In genomic region chr18:74316257-74317180, GRCh38 we compare ENCODE assay signal across 1 cellular context.
A peak's percentile ranks its signal among the peaks of the same experiment; 100 is the strongest.
TF ChIP-seq lines count a peak whose summit lies in the region.

No MANE protein-coding gene starts in this region.

TF ChIP-seq in HepG2, 621 proteins besides CTCF, POLR2A, EP300 and RAD21 (continued from another document and continues in another):
- TF ChIP-seq ETS1 (CRISPR knock-in tag; IDR thresholded peaks at IDR 0.05) (no peak), ZNF143 (CRISPR knock-in tag; IDR thresholded peaks at IDR 0.05) (0 out of 2 replicates have a peak, but pooled peaks have one; percentile 21), ZNF550 (CRISPR knock-in tag; IDR thresholded peaks at IDR 0.05; ENCODE audit: borderline replicate concordance) (no peak), TOPORS (CRISPR knock-in tag; IDR thresholded peaks at IDR 0.05) (no peak), ZNF703 (CRISPR knock-in tag; IDR thresholded peaks at IDR 0.05; ENCODE audit: borderline replicate concordance) (no peak), ZBTB21 (CRISPR knock-in tag; IDR thresholded peaks at IDR 0.05) (no peak), USF2 (IDR thresholded peaks at IDR 0.05; ENCODE audit: low read depth, low read length) (no peak), USF2 (CRISPR knock-in tag; IDR thresholded peaks at IDR 0.05; ENCODE audit: borderline replicate concordance) (no peak), HDAC6 (IDR thresholded peaks at IDR 0.05; ENCODE audit: low read depth, low read length) (no peak), HNF4G (IDR thresholded peaks at IDR 0.05; ENCODE audit: borderline replicate concordance, low read depth, low read length) (peak; percentile 85), HNF4G (CRISPR knock-in tag; IDR thresholded peaks at IDR 0.05; ENCODE audit: borderline replicate concordance, low read depth) (no peak), KDM5A (IDR thresholded peaks at IDR 0.05; ENCODE audit: borderline replicate concordance, low read length) (no peak), PTBP1 (IDR thresholded peaks at IDR 0.05; ENCODE audit: low read depth, low read length, poor library complexity, severe bottlenecking) (no peak), EZH2 (conservative IDR thresholded peaks at IDR 0.05; ENCODE audit: low read depth, low read length) (no peak), ATF4 (CRISPR knock-in tag; IDR thresholded peaks at IDR 0.05) (no peak), TCF7 (IDR thresholded peaks at IDR 0.05; ENCODE audit: low read depth) (peak; percentile 45; the same call in 1 of the 2 replicates), ZNF3 (CRISPR knock-in tag; IDR thresholded peaks at IDR 0.05) (no peak), ZNF747 (CRISPR knock-in tag; IDR thresholded peaks at IDR 0.05; ENCODE audit: borderline replicate concordance) (no peak), ZNF343 (CRISPR knock-in tag; IDR thresholded peaks at IDR 0.05) (no peak), CREM (IDR thresholded peaks at IDR 0.05) (0 out of 2 replicates have a peak, but pooled peaks have one; percentile 25), CREM (CRISPR knock-in tag; IDR thresholded peaks at IDR 0.05) (no peak), ELK4 (CRISPR knock-in tag; IDR thresholded peaks at IDR 0.05; ENCODE audit: borderline replicate concordance) (no peak), DNMT3B (CRISPR knock-in tag; conservative IDR thresholded peaks at IDR 0.05) (no peak), RXRA (CRISPR knock-in tag; IDR thresholded peaks at IDR 0.05) (no peak; the same call in 1 of the 2 replicates), ZNF263 (CRISPR knock-in tag; IDR thresholded peaks at IDR 0.05) (peak; percentile 81; the same call in 1 of the 2 replicates), PPARG (CRISPR knock-in tag; conservative IDR thresholded peaks at IDR 0.05) (no peak), TSC22D2 (CRISPR knock-in tag; IDR thresholded peaks at IDR 0.05; ENCODE audit: borderline replicate concordance) (no peak), ZNF777 (CRISPR knock-in tag; IDR thresholded peaks at IDR 0.05) (no peak), ZNF276 (CRISPR knock-in tag; IDR thresholded peaks at IDR 0.05; ENCODE audit: low read depth) (no peak), ZNF589 (CRISPR knock-in tag; conservative IDR thresholded peaks at IDR 0.05) (no peak), PHF5A (CRISPR knock-in tag; IDR thresholded peaks at IDR 0.05; ENCODE audit: low read depth, unreplicated experiment) (no peak), NFKBIZ (CRISPR knock-in tag; IDR thresholded peaks at IDR 0.05) (no peak), NR2F6 (IDR thresholded peaks at IDR 0.05) (peak; percentile 49; the same call in 1 of the 2 replicates), NR2F6 (CRISPR knock-in tag; IDR thresholded peaks at IDR 0.05) (peak; percentile 64; the same call in 1 of the 2 replicates), YEATS4 (CRISPR knock-in tag; IDR thresholded peaks at IDR 0.05; ENCODE audit: borderline replicate concordance) (no peak), MIER3 (CRISPR knock-in tag; IDR thresholded peaks at IDR 0.05; ENCODE audit: borderline replicate concordance) (0 out of 2 replicates have a peak, but pooled peaks have one; percentile 19), NFKB2 (CRISPR knock-in tag; IDR thresholded peaks at IDR 0.05; ENCODE audit: borderline replicate concordance) (no peak), MEIS1 (CRISPR knock-in tag; IDR thresholded peaks at IDR 0.05; ENCODE audit: borderline replicate concordance) (no peak), ATF6 (CRISPR knock-in tag; conservative IDR thresholded peaks at IDR 0.05) (no peak), ZBTB46 (CRISPR knock-in tag; IDR thresholded peaks at IDR 0.05; ENCODE audit: borderline replicate concordance) (no peak), GMEB2 (CRISPR knock-in tag; IDR thresholded peaks at IDR 0.05; ENCODE audit: low read depth) (no peak)
- TF ChIP-seq, protein P1, sequence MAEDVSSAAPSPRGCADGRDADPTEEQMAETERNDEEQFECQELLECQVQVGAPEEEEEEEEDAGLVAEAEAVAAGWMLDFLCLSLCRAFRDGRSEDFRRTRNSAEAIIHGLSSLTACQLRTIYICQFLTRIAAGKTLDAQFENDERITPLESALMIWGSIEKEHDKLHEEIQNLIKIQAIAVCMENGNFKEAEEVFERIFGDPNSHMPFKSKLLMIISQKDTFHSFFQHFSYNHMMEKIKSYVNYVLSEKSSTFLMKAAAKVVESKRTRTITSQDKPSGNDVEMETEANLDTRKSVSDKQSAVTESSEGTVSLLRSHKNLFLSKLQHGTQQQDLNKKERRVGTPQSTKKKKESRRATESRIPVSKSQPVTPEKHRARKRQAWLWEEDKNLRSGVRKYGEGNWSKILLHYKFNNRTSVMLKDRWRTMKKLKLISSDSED (CRISPR knock-in tag; IDR thresholded peaks at IDR 0.05) = no peak
- TF ChIP-seq, protein P2, sequence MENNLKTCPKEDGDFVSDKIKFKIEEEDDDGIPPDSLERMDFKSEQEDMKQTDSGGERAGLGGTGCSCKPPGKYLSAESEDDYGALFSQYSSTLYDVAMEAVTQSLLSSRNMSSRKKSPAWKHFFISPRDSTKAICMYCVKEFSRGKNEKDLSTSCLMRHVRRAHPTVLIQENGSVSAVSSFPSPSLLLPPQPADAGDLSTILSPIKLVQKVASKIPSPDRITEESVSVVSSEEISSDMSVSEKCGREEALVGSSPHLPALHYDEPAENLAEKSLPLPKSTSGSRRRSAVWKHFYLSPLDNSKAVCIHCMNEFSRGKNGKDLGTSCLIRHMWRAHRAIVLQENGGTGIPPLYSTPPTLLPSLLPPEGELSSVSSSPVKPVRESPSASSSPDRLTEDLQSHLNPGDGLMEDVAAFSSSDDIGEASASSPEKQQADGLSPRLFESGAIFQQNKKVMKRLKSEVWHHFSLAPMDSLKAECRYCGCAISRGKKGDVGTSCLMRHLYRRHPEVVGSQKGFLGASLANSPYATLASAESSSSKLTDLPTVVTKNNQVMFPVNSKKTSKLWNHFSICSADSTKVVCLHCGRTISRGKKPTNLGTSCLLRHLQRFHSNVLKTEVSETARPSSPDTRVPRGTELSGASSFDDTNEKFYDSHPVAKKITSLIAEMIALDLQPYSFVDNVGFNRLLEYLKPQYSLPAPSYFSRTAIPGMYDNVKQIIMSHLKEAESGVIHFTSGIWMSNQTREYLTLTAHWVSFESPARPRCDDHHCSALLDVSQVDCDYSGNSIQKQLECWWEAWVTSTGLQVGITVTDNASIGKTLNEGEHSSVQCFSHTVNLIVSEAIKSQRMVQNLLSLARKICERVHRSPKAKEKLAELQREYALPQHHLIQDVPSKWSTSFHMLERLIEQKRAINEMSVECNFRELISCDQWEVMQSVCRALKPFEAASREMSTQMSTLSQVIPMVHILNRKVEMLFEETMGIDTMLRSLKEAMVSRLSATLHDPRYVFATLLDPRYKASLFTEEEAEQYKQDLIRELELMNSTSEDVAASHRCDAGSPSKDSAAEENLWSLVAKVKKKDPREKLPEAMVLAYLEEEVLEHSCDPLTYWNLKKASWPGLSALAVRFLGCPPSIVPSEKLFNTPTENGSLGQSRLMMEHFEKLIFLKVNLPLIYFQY (CRISPR knock-in tag; IDR thresholded peaks at IDR 0.05; ENCODE audit: borderline replicate concordance) = 0 out of 2 replicates have a peak, but pooled peaks have one; percentile 28
- TF ChIP-seq, protein P3, sequence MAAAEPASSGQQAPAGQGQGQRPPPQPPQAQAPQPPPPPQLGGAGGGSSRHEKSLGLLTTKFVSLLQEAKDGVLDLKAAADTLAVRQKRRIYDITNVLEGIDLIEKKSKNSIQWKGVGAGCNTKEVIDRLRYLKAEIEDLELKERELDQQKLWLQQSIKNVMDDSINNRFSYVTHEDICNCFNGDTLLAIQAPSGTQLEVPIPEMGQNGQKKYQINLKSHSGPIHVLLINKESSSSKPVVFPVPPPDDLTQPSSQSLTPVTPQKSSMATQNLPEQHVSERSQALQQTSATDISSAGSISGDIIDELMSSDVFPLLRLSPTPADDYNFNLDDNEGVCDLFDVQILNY (CRISPR knock-in tag; conservative IDR thresholded peaks at IDR 0.05) = no peak
